In genomic region chr13:37058801-37059135, GRCh38 we compare ENCODE assay signal across 8 cellular contexts. TPM values are rescaled to one million over a fixed set of nuclear protein-coding genes. Genes with fewer than 3 reads are reported as not detected.
DNase-seq lines count a peak whose midpoint lies in the region; ATAC-seq and TF ChIP-seq lines count a peak whose summit lies in the region.

No MANE protein-coding gene starts in this region.

- H3K4me2 ChIP-seq in osteoblast (ENCODE audit: insufficient read depth, low read length): peak overlapping the region; percentile 88

- peak overlapping the region; percentile 94 for H3K4me3 Mint-ChIP-seq in activated CD8-positive, alpha-beta T cell treated with anti-CD3 and anti-CD28 coated beads, Interleukin-2, amount 10 ng/mL, durations not matched to agents 7 days and 5 days

- no peaks in the 10 kb centered on the region for H3K27me3 ChIP-seq in osteoblast (ENCODE audit: insufficient read depth, low read length)

- no peaks in the 10 kb centered on the region for H3K9me3 ChIP-seq in osteoblast (ENCODE audit: low read depth, low read length)

- peaks cover 46% of the 10 kb centered on the region for H3K79me2 ChIP-seq in osteoblast (ENCODE audit: insufficient read depth, low read length)

- peaks cover 8% of the 10 kb centered on the region for H3K27me3 Mint-ChIP-seq in activated CD8-positive, alpha-beta T cell treated with anti-CD3 and anti-CD28 coated beads, Interleukin-2, amount 10 ng/mL, durations not matched to agents 7 days and 5 days (ENCODE audit: low read depth)

- peak overlapping the region; percentile 93 for H3K27ac Mint-ChIP-seq in activated CD8-positive, alpha-beta T cell treated with anti-CD3 and anti-CD28 coated beads, Interleukin-2, amount 10 ng/mL, durations not matched to agents 7 days and 5 days

- peaks cover 5% of the 10 kb centered on the region for H3K36me3 ChIP-seq in osteoblast (ENCODE audit: insufficient read depth, low read length)

- TF ChIP-seq CTCF in fibroblast of villous mesenchyme (IDR thresholded peaks at IDR 0.05; ENCODE audit: insufficient read depth, low read depth, low read length) (no peak), osteoblast (IDR thresholded peaks at IDR 0.05; ENCODE audit: extremely low read depth, low read depth, low read length) (no peak)

- H3K4me3 ChIP-seq in GM08714 (ENCODE audit: low read length): peak overlapping the region; percentile 88
- H3K4me3 ChIP-seq in fibroblast of villous mesenchyme (ENCODE audit: low read depth, low read length): peak overlapping the region; percentile 97
- peak overlapping the region; percentile 99 for H3K4me3 ChIP-seq in osteoblast (ENCODE audit: insufficient read depth, low read length)

- H3K27ac ChIP-seq in osteoblast (ENCODE audit: low read depth, low read length): peak overlapping the region; percentile 84

- CTCF ChIA-PET in activated CD8-positive, alpha-beta T cell treated with anti-CD3 and anti-CD28 coated beads, Interleukin-2, amount 10 ng/mL, durations not matched to agents 7 days and 5 days (lab: Charles Lee): interaction anchor here (0.8 to 1.3 kb wide), 2 partner anchors 10 to 59 kb away, joined by 3 read pairs; no protein-coding TSS in a partner anchor

- DNase-seq in HT-29 (ENCODE audit: low spot score) (peak; percentile 80), fibroblast of villous mesenchyme (ENCODE audit: low read depth) (no peak), osteoblast (ENCODE audit: insufficient read length, low spot score, missing footprints) (peak; percentile 48), AML-193 (lab: John Stamatoyannopoulos, UW) (no peak), NCI-H2081 treated with DMSO at 0.1 percent for 48 hours (lab: John Stamatoyannopoulos, UW) (no peak)
- DNase-seq in activated CD8-positive, alpha-beta T cell treated with anti-CD3 and anti-CD28 coated beads, Interleukin-2, amount 10 ng/mL, durations not matched to agents 7 days and 5 days: peak; percentile 56

- H3K4me1 Mint-ChIP-seq in activated CD8-positive, alpha-beta T cell treated with anti-CD3 and anti-CD28 coated beads, Interleukin-2, amount 10 ng/mL, durations not matched to agents 7 days and 5 days (ENCODE audit: low read depth): peaks cover 34% of the 10 kb centered on the region

- H2AFZ ChIP-seq in osteoblast (ENCODE audit: low read length): peak overlapping the region; percentile 93

- peaks cover 33% of the 10 kb centered on the region for H3K36me3 Mint-ChIP-seq in activated CD8-positive, alpha-beta T cell treated with anti-CD3 and anti-CD28 coated beads, Interleukin-2, amount 10 ng/mL, durations not matched to agents 7 days and 5 days (ENCODE audit: low read depth)

- no peaks in the 10 kb centered on the region for H3K4me1 ChIP-seq in osteoblast (ENCODE audit: insufficient read depth, low read length)

- peaks cover 5% of the 10 kb centered on the region for H4K20me1 ChIP-seq in osteoblast (ENCODE audit: insufficient read depth, low read length)

- peak; percentile 30 for ATAC-seq in GM21526 (IDR thresholded peaks at IDR 0.05; ENCODE audit: low FRiP score, unreplicated experiment)
- ATAC-seq in activated CD8-positive, alpha-beta T cell treated with anti-CD3 and anti-CD28 coated beads, Interleukin-2, amount 10 ng/mL, durations not matched to agents 7 days and 5 days: peak; percentile 35

- POLR2A ChIA-PET in activated CD8-positive, alpha-beta T cell treated with anti-CD3 and anti-CD28 coated beads, Interleukin-2, amount 10 ng/mL, durations not matched to agents 7 days and 5 days (lab: Charles Lee): interaction anchor here (0.9 to 2.1 kb wide), 4 partner anchors 15 to 59 kb away, joined by 3 to 19 read pairs (median 3); partner anchors contain the start of genes ALG5 and EXOSC8

- H3K9me3 Mint-ChIP-seq in activated CD8-positive, alpha-beta T cell treated with anti-CD3 and anti-CD28 coated beads, Interleukin-2, amount 10 ng/mL, durations not matched to agents 7 days and 5 days (ENCODE audit: insufficient read depth): no peaks in the 10 kb centered on the region

RNA-seq across cellular contexts. Expression of gene SUPT20H, which starts 0.7 kb away (rescaled TPM):
- total RNA-seq in HT-29 (2014; rRNA removed; shearing (Covaris generic)): 30.8 and 31.8 TPM in 2 replicates
- total RNA-seq in activated CD8-positive, alpha-beta T cell treated with anti-CD3 and anti-CD28 coated beads, Interleukin-2, amount 10 ng/mL, durations not matched to agents 7 days and 5 days: 10 to 100 TPM; 67.4 to 71.5 TPM
- total RNA-seq in fibroblast of villous mesenchyme (68.0 and 105 TPM in 2 replicates), osteoblast (53.6 and 60.1 TPM in 2 replicates)

RNA-seq across cellular contexts. Expression of gene CSNK1A1L, which starts 46.7 kb away (rescaled TPM):
- not detected in 2 replicates for total RNA-seq in HT-29 (2014; rRNA removed; shearing (Covaris generic))
- not detected for total RNA-seq in activated CD8-positive, alpha-beta T cell treated with anti-CD3 and anti-CD28 coated beads, Interleukin-2, amount 10 ng/mL, durations not matched to agents 7 days and 5 days
- total RNA-seq in fibroblast of villous mesenchyme (not detected in 2 replicates), osteoblast (not detected in 2 replicates)

RNA-seq across cellular contexts. Expression of gene EXOSC8, which starts 58.2 kb away (rescaled TPM):
- total RNA-seq in HT-29 (2014; rRNA removed; shearing (Covaris generic)): 55.6 and 60.3 TPM in 2 replicates
- 100 to 1,000 TPM; 109 to 122 TPM for total RNA-seq in activated CD8-positive, alpha-beta T cell treated with anti-CD3 and anti-CD28 coated beads, Interleukin-2, amount 10 ng/mL, durations not matched to agents 7 days and 5 days
- total RNA-seq in fibroblast of villous mesenchyme (38.0 and 47.7 TPM in 2 replicates), osteoblast (25.7 and 28.6 TPM in 2 replicates)

RNA-seq across cellular contexts. Expression of gene ALG5, which starts 59.6 kb away (rescaled TPM):
- total RNA-seq in HT-29 (2014; rRNA removed; shearing (Covaris generic)): 34.9 and 38.3 TPM in 2 replicates
- 10 to 100 TPM; 32.0 to 33.8 TPM for total RNA-seq in activated CD8-positive, alpha-beta T cell treated with anti-CD3 and anti-CD28 coated beads, Interleukin-2, amount 10 ng/mL, durations not matched to agents 7 days and 5 days
- 36.4 and 47.9 TPM in 2 replicates for total RNA-seq in fibroblast of villous mesenchyme
- 39.4 and 42.1 TPM in 2 replicates for total RNA-seq in osteoblast

Comparison
In these comparisons a context has a peak if more than half of its experiments do, and no peak if none do; other contexts are left out.
1. DNase-seq: peak in HT-29 (single experiment), activated CD8-positive, alpha-beta T cell treated with anti-CD3 and anti-CD28 coated beads, Interleukin-2, amount 10 ng/mL, durations not matched to agents 7 days and 5 days (single experiment) and osteoblast (single experiment); none in fibroblast of villous mesenchyme (single experiment), AML-193 (0 of 2) and NCI-H2081 treated with DMSO at 0.1 percent for 48 hours (single experiment).
2. Peak in every context shown above with its lines, with median percentiles within 50 percentile points of each other: H3K4me3 ChIP-seq.